In genomic region chrX:41236629-41237028, GRCh38 we compare ENCODE assay signal across 1 cellular context.
TF ChIP-seq lines count a peak whose summit lies in the region.

No MANE protein-coding gene starts in this region.

TF ChIP-seq in GM12878, 131 proteins besides CTCF, POLR2A, EP300 and RAD21 (continued from another document):
- TF ChIP-seq MLLT1 (IDR thresholded peaks at IDR 0.05), result 0 out of 2 replicates have a peak, but pooled peaks have one; percentile 47
- TF ChIP-seq, protein P1, sequence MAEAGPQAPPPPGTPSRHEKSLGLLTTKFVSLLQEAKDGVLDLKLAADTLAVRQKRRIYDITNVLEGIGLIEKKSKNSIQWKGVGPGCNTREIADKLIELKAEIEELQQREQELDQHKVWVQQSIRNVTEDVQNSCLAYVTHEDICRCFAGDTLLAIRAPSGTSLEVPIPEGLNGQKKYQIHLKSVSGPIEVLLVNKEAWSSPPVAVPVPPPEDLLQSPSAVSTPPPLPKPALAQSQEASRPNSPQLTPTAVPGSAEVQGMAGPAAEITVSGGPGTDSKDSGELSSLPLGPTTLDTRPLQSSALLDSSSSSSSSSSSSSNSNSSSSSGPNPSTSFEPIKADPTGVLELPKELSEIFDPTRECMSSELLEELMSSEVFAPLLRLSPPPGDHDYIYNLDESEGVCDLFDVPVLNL (IDR thresholded peaks at IDR 0.05; ENCODE audit: low read depth, low read length), result no peak
- no peak for TF ChIP-seq NFYA (IDR thresholded peaks at IDR 0.05; ENCODE audit: borderline replicate concordance, low read depth, low read length)
- peak; percentile 57; the same call in 1 of the 2 replicates for TF ChIP-seq ZNF217 (IDR thresholded peaks at IDR 0.05)
- TF ChIP-seq NR2C2 (IDR thresholded peaks at IDR 0.05; ENCODE audit: borderline replicate concordance, control insufficient read depth, insufficient read length, low read depth), result no peak
- TF ChIP-seq RFX5 (IDR thresholded peaks at IDR 0.05; ENCODE audit: low read depth, low read length), result no peak
- TF ChIP-seq PAX5 (IDR thresholded peaks at IDR 0.05; ENCODE audit: borderline replicate concordance, low read depth, low read length), result peak; percentile 53; the same call in 1 of the 2 replicates
- peak; percentile 94 for TF ChIP-seq RUNX3 (IDR thresholded peaks at IDR 0.05; ENCODE audit: low read length)
- TF ChIP-seq, protein P2, sequence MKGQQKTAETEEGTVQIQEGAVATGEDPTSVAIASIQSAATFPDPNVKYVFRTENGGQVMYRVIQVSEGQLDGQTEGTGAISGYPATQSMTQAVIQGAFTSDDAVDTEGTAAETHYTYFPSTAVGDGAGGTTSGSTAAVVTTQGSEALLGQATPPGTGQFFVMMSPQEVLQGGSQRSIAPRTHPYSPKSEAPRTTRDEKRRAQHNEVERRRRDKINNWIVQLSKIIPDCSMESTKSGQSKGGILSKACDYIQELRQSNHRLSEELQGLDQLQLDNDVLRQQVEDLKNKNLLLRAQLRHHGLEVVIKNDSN (IDR thresholded peaks at IDR 0.05; ENCODE audit: borderline replicate concordance, extremely low read length, insufficient read depth, low read depth, low read length), result no peak
- TF ChIP-seq EZH2 (IDR thresholded peaks at IDR 0.05; ENCODE audit: borderline replicate concordance, control insufficient read depth, low read depth, low read length), result no peak
- no peak for TF ChIP-seq YY1 (IDR thresholded peaks at IDR 0.05; ENCODE audit: low read depth, low read length)
- TF ChIP-seq SP1 (IDR thresholded peaks at IDR 0.05; ENCODE audit: low read depth, low read length), result peak; percentile 11
- no peak for TF ChIP-seq HCFC1 (IDR thresholded peaks at IDR 0.05; ENCODE audit: low read length)
- no peak for TF ChIP-seq CREB1 (IDR thresholded peaks at IDR 0.05; ENCODE audit: low read depth)
- no peak for TF ChIP-seq ZBTB11 (CRISPR knock-in tag; IDR thresholded peaks at IDR 0.05)
- TF ChIP-seq, protein P3, sequence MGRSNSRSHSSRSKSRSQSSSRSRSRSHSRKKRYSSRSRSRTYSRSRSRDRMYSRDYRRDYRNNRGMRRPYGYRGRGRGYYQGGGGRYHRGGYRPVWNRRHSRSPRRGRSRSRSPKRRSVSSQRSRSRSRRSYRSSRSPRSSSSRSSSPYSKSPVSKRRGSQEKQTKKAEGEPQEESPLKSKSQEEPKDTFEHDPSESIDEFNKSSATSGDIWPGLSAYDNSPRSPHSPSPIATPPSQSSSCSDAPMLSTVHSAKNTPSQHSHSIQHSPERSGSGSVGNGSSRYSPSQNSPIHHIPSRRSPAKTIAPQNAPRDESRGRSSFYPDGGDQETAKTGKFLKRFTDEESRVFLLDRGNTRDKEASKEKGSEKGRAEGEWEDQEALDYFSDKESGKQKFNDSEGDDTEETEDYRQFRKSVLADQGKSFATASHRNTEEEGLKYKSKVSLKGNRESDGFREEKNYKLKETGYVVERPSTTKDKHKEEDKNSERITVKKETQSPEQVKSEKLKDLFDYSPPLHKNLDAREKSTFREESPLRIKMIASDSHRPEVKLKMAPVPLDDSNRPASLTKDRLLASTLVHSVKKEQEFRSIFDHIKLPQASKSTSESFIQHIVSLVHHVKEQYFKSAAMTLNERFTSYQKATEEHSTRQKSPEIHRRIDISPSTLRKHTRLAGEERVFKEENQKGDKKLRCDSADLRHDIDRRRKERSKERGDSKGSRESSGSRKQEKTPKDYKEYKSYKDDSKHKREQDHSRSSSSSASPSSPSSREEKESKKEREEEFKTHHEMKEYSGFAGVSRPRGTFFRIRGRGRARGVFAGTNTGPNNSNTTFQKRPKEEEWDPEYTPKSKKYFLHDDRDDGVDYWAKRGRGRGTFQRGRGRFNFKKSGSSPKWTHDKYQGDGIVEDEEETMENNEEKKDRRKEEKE (IDR thresholded peaks at IDR 0.05), result no peak
